19 cellular contexts compared by ENCODE assay signal in the genomic region with DNA sequence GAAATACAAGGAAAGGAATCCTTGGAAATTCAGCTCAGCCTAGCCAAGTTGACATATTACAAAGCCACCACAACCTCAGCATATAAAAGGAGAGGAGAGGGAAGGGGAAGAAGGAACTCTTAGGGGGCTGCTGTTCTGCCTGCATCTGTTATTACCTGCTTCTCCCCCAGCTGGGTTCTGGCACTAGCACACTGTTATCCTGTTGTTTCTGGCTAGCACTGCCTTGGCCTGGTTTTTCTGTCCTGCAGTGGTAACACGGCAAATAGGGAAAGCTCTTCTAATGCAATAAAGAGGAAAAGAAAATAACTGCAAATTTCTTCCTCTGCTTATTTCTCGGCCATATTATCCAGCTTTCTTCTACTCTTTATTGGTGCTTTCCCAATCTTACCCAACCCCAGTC. TPM values are rescaled to one million over a fixed set of nuclear protein-coding genes. Genes with fewer than 3 reads are reported as not detected.
DNase-seq lines count a peak whose midpoint lies in the region; ATAC-seq, FAIRE-seq and TF ChIP-seq lines count a peak whose summit lies in the region.
"Had no signal": no experiment of that assay in that cellular context is flagged by ENCODE, and none has a peak within 500 bp of the region (broad histone marks: within the 10 kb centered on the region; RNA-seq: fewer than 3 reads in every experiment).

No MANE protein-coding gene starts in this region.

- no peak overlapping the region; the same call in 1 of the 2 replicates for H2AK5ac ChIP-seq in IMR-90 (ENCODE audit: low read depth, low read length)

- dilution Hi-C loops in IMR-90 (cut with HindIII; ENCODE audit: low sequenced_read_pairs, unreplicated experiment) = no loop called here
- dilution Hi-C loops in endothelial cell of umbilical vein (cut with MboI; ENCODE audit: extremely low pct_ligation_motif_present, low sequenced_read_pairs) = no loop called here

- H3K79me2 ChIP-seq in endothelial cell of umbilical vein (ENCODE audit: control insufficient read depth, insufficient read depth, low read length) = no peaks in the 10 kb centered on the region

- peak overlapping the region; percentile 50; the same call in 1 of the 3 replicates for H2BK15ac ChIP-seq in IMR-90 (ENCODE audit: low read depth, low read length)

- no peak overlapping the region for H2AK9ac ChIP-seq in IMR-90 (replicated peaks; ENCODE audit: low read depth, low read length, poor library complexity)

- intact Hi-C loops in IMR-90 (cut with micrococcal nuclease) = no loop called here
- intact Hi-C loops in endothelial cell of umbilical vein (cut with micrococcal nuclease) = loop anchor here (10.0 kb wide), 1 partner anchor 162 kb away; no protein-coding TSS in a partner anchor
- intact Hi-C loops in colonic mucosa (cut with DNase I) = no loop called here

- no CpG with 5 or more reads among the region's 2 CpGs for WGBS in IMR-90 (ENCODE audit: extremely low coverage in 2 of 2, insufficient read length in 1 of 2), 2 experiments

- TF ChIP-seq CTCF in IMR-90 (conservative IDR thresholded peaks at IDR 0.05; ENCODE audit: low read depth, low read length) (no peak), astrocyte of the cerebellum (IDR thresholded peaks at IDR 0.05; ENCODE audit: low read depth, low read length, missing control alignments) (no peak), endothelial cell of umbilical vein (IDR thresholded peaks at IDR 0.05; ENCODE audit: extremely low read depth in 1 of 2, insufficient read depth in 1 of 2, low read depth in 1 of 2, low read length in 2 of 2) (no peak), osteocyte (IDR thresholded peaks at IDR 0.05) (no peak), colonic mucosa (IDR thresholded peaks at IDR 0.05) (no peak)

- BruUV-seq in IMR-90 (replicated peaks; lab: Mats Ljungman, UMichigan) = no TSS peak
- BruUV-seq in endothelial cell of umbilical vein (replicated peaks; lab: Mats Ljungman, UMichigan) = no TSS peak

- H4K20me1 ChIP-seq in IMR-90 (ENCODE audit: insufficient read depth, low read length) (peaks cover 3% of the 10 kb centered on the region; the same call in 1 of the 2 replicates), endothelial cell of umbilical vein (replicated peaks; ENCODE audit: control insufficient read depth, extremely low read depth, insufficient read depth, low read length) (no peaks in the 10 kb centered on the region)
- H4K20me1 ChIP-seq: BLaER1 had no signal

- peak overlapping the region; percentile 54; the same call in 1 of the 2 replicates for H4K91ac ChIP-seq in IMR-90 (ENCODE audit: insufficient read depth, low read depth, low read length)

- H3K4ac ChIP-seq in IMR-90 (ENCODE audit: low read depth, low read length) = peak overlapping the region; percentile 46

- H3K4me1 ChIP-seq in IMR-90 (ENCODE audit: control insufficient read depth, insufficient read depth, low read length) (peaks cover 20% of the 10 kb centered on the region), endothelial cell of umbilical vein (ENCODE audit: control insufficient read depth, extremely low read depth, insufficient read depth, low read length) (peaks cover 25% of the 10 kb centered on the region), colonic mucosa (no peaks in the 10 kb centered on the region)
- H3K4me1 ChIP-seq: BLaER1 had no signal

- H2BK20ac ChIP-seq in IMR-90 (ENCODE audit: low read depth, low read length) = peak overlapping the region; percentile 49; the same call in 1 of the 2 replicates

- no peak overlapping the region for H2BK5ac ChIP-seq in IMR-90 (ENCODE audit: low read depth, low read length, poor library complexity, severe bottlenecking)

- in situ Hi-C loops in IMR-90 (cut with MboI; ENCODE audit: low sequenced_read_pairs) (no loop called here), astrocyte of the cerebellum (cut with HindIII; ENCODE audit: low sequenced_read_pairs) (no loop called here)

- TF ChIP-seq RAD21 in IMR-90 (IDR thresholded peaks at IDR 0.05; ENCODE audit: low read length) = no peak

- peak overlapping the region; percentile 68 for H3K27ac Mint-ChIP-seq in osteocyte (ENCODE audit: unreplicated experiment)
- H3K27ac Mint-ChIP-seq: CD14-positive monocyte; CD4-positive, alpha-beta memory T cell; H9 had no signal

- H3K9me3 ChIP-seq in IMR-90 (ENCODE audit: control insufficient read depth, insufficient read depth, low read length) (no peaks in the 10 kb centered on the region), endothelial cell of umbilical vein (replicated peaks; ENCODE audit: control insufficient read depth, insufficient read depth, low read length) (no peaks in the 10 kb centered on the region), colonic mucosa (no peaks in the 10 kb centered on the region)
- H3K9me3 ChIP-seq: BLaER1 had no signal

- peak overlapping the region; percentile 56; the same call in 1 of the 2 replicates for H3K18ac ChIP-seq in IMR-90 (ENCODE audit: low read depth, low read length)

- H3K27ac ChIP-seq in IMR-90 (ENCODE audit: insufficient read depth, low read length) = no peak overlapping the region
- H3K27ac ChIP-seq in endothelial cell of umbilical vein (ENCODE audit: insufficient read depth, low read depth, low read length) = no peak overlapping the region
- no peak overlapping the region for H3K27ac ChIP-seq in colonic mucosa
- H3K27ac ChIP-seq: BLaER1 had no signal

- DNase-seq in IMR-90 (no peak), astrocyte of the cerebellum (ENCODE audit: low read depth) (peak; percentile 42), endothelial cell of umbilical vein (ENCODE audit: low read depth, low spot score) (peak; percentile 74), osteocyte (ENCODE audit: extremely low spot score, unreplicated experiment) (no peak), colonic mucosa (no peak), RCC 7860 (ENCODE audit: low spot score) (no peak), hippocampal formation (lab: John Stamatoyannopoulos, UW) (no peak)
- DNase-seq: 8988T; CD4-positive, alpha-beta memory T cell; DMS153; DMS79; GF-D8; GOT3; H9 had no signal

- peaks cover 9% of the 10 kb centered on the region for H3K9me3 Mint-ChIP-seq in osteocyte (ENCODE audit: unreplicated experiment)
- H3K9me3 Mint-ChIP-seq: H9 had no signal

- no peak overlapping the region for H3K4me3 Mint-ChIP-seq in osteocyte (ENCODE audit: unreplicated experiment)
- H3K4me3 Mint-ChIP-seq: CD14-positive monocyte; CD4-positive, alpha-beta memory T cell; H9 had no signal

- CTCF ChIA-PET in IMR-90 (lab: Yijun Ruan, JAX) (interaction anchor here (1.3 kb wide), 1 partner anchor 96 kb away, joined by 3 read pairs; no protein-coding TSS in a partner anchor), endothelial cell of umbilical vein (lab: Charles Lee) (interaction anchor here (0.9 to 1.7 kb wide), 2 partner anchors 8 to 16 kb away, joined by 3 to 5 read pairs; a partner anchor contains a TSS)

- no peak overlapping the region for H2AFZ ChIP-seq in IMR-90 (replicated peaks; ENCODE audit: low read length, poor library complexity)
- no peak overlapping the region for H2AFZ ChIP-seq in endothelial cell of umbilical vein (ENCODE audit: low read depth, low read length)

- H3K14ac ChIP-seq in IMR-90 (replicated peaks; ENCODE audit: low read depth, low read length) = 0 out of 2 replicates have a peak overlapping the region, but pooled peaks have one; percentile 40

- POLR2A ChIA-PET in IMR-90 (lab: Charles Lee; ENCODE audit: unreplicated experiment) = no interaction called here
- POLR2A ChIA-PET in endothelial cell of umbilical vein (lab: Charles Lee) = no interaction called here

- H3K9me1 ChIP-seq in IMR-90 (ENCODE audit: insufficient read depth, low read length) (peaks cover 10% of the 10 kb centered on the region), endothelial cell of umbilical vein (replicated peaks; ENCODE audit: control insufficient read depth, extremely low read depth, insufficient read depth, low read length) (no peaks in the 10 kb centered on the region)

- no peaks in the 10 kb centered on the region for H3K27me3 Mint-ChIP-seq in osteocyte (ENCODE audit: unreplicated experiment)

- peak overlapping the region in 1 of 2 experiments; percentile 53; a peak in 2 of 4 replicates for H4K8ac ChIP-seq in IMR-90 (ENCODE audit: low read depth in 2 of 2, low read length in 2 of 2)

- H3K36me3 Mint-ChIP-seq in osteocyte (ENCODE audit: unreplicated experiment) = peaks cover 2% of the 10 kb centered on the region
- H3K36me3 Mint-ChIP-seq: CD14-positive monocyte; CD4-positive, alpha-beta memory T cell had no signal

- H3K23ac ChIP-seq in IMR-90 (ENCODE audit: low read depth, low read length) = no peak overlapping the region

- no peaks in the 10 kb centered on the region for H3K27me3 ChIP-seq in IMR-90 (ENCODE audit: control insufficient read depth, insufficient read depth, low read length)
- no peaks in the 10 kb centered on the region for H3K27me3 ChIP-seq in endothelial cell of umbilical vein (ENCODE audit: control insufficient read depth in 2 of 2, insufficient read depth in 2 of 2, low read length in 2 of 2)
- H3K27me3 ChIP-seq in colonic mucosa = no peaks in the 10 kb centered on the region
- H3K27me3 ChIP-seq: BLaER1 had no signal

- no peak for TF ChIP-seq POLR2A in IMR-90 (IDR thresholded peaks at IDR 0.05; ENCODE audit: low read depth, low read length)
- no peak for TF ChIP-seq POLR2A in endothelial cell of umbilical vein (IDR thresholded peaks at IDR 0.05; ENCODE audit: low read depth, low read length)

- no peak for FAIRE-seq in endothelial cell of umbilical vein (lab: Jason Lieb, UNC)
- no peak for FAIRE-seq in RCC 7860 (lab: Jason Lieb, UNC)
- FAIRE-seq: GM12878 had no signal

- H4K5ac ChIP-seq in IMR-90 (ENCODE audit: low read depth, low read length) = no peak overlapping the region

- H3K4me2 ChIP-seq in IMR-90 (ENCODE audit: low read depth, low read length) (no peak overlapping the region), endothelial cell of umbilical vein (ENCODE audit: insufficient read depth, low read length) (no peak overlapping the region)
- H3K4me2 ChIP-seq: BLaER1 had no signal

- no peak for ATAC-seq in IMR-90 (ENCODE audit: low read depth)
- ATAC-seq in GM18870 (IDR thresholded peaks at IDR 0.05; ENCODE audit: unreplicated experiment) = no peak
- ATAC-seq: GM12878 had no signal

- peaks cover 45% of the 10 kb centered on the region for H3K4me1 Mint-ChIP-seq in osteocyte (ENCODE audit: unreplicated experiment)
- H3K4me1 Mint-ChIP-seq: CD14-positive monocyte; CD4-positive, alpha-beta memory T cell had no signal

- no peaks in the 10 kb centered on the region for H3K79me1 ChIP-seq in IMR-90 (ENCODE audit: low read depth in 1 of 2, low read length in 2 of 2)

- H3K9ac ChIP-seq in IMR-90 (ENCODE audit: low read depth, low read length) (no peak overlapping the region), endothelial cell of umbilical vein (replicated peaks; ENCODE audit: extremely low read depth, insufficient read depth, low read length) (no peak overlapping the region), colonic mucosa (ENCODE audit: low read depth in 2 of 2, low read length in 2 of 2) (no peak overlapping the region)
- H3K9ac ChIP-seq: BLaER1 had no signal

- no peaks in the 10 kb centered on the region for H3K36me3 ChIP-seq in IMR-90 (ENCODE audit: control insufficient read depth, insufficient read depth, low read length)
- H3K36me3 ChIP-seq in endothelial cell of umbilical vein (ENCODE audit: control insufficient read depth in 2 of 2, extremely low read depth in 1 of 2, insufficient read depth in 2 of 2, low read length in 2 of 2) = no peaks in the 10 kb centered on the region
- H3K36me3 ChIP-seq in colonic mucosa = no peaks in the 10 kb centered on the region
- H3K36me3 ChIP-seq: BLaER1 had no signal

- H2BK120ac ChIP-seq in IMR-90 (ENCODE audit: low read depth, low read length) = peak overlapping the region; percentile 55; the same call in 1 of the 2 replicates

- H3K4me3 ChIP-seq in IMR-90 (ENCODE audit: insufficient read depth, low read depth, low read length) (no peak overlapping the region), astrocyte of the cerebellum (ENCODE audit: low read depth, low read length) (no peak overlapping the region), endothelial cell of umbilical vein (replicated peaks in 1 of 3; ENCODE audit: insufficient read depth in 1 of 3, low read depth in 1 of 3, low read length in 3 of 3) (no peak overlapping the region), colonic mucosa (no peak overlapping the region)
- H3K4me3 ChIP-seq: BLaER1, GM12878 had no signal

- no peak overlapping the region for H3K56ac ChIP-seq in IMR-90 (ENCODE audit: extremely low read depth, insufficient read depth, low read length)

RNA-seq across cellular contexts. Expression of a gene that starts 16.5 kb away (rescaled TPM):
- 19.7 and 21.1 TPM in 2 replicates for total RNA-seq in IMR-90 (2012; rRNA removed)
- 5.7 and 10.1 TPM in 2 replicates for polyA plus RNA-seq in IMR-90 (2012; rRNA removed)
- polyA plus RNA-seq in IMR-90 (2012; cell fraction: cytosol; rRNA removed) = 1.8 and 2.7 TPM in 2 replicates
- polyA plus RNA-seq in IMR-90 (2012; cell fraction: nucleus; rRNA removed; ENCODE audit: low replicate concordance) = 0.70 and 8.8 TPM in 2 replicates
- 1.7 and 2.3 TPM in 2 replicates for total RNA-seq in endothelial cell of umbilical vein
- polyA plus RNA-seq in endothelial cell of umbilical vein = 1.7 and 1.8 TPM in 2 replicates
- 1.7 and 2.8 TPM in 2 replicates for polyA plus RNA-seq in endothelial cell of umbilical vein (2011; cell fraction: cytosol; rRNA removed)
- polyA plus RNA-seq in endothelial cell of umbilical vein (2011; cell fraction: nucleus; rRNA removed) = 3.5 and 4.0 TPM in 2 replicates
- 5.0 and 9.6 TPM in 2 replicates for polyA plus RNA-seq in endothelial cell of umbilical vein (2012)
- polyA minus RNA-seq in endothelial cell of umbilical vein = 3.6 and 5.7 TPM in 2 replicates
- not detected for polyA minus RNA-seq in endothelial cell of umbilical vein (2011; cell fraction: cytosol; rRNA and poly(A)+ RNA removed)
- polyA minus RNA-seq in endothelial cell of umbilical vein (2011; cell fraction: nucleus; rRNA and poly(A)+ RNA removed) = 4.2 and 5.4 TPM in 2 replicates
- total RNA-seq in osteocyte = 8.2 and 9.6 TPM in 2 replicates
- total RNA-seq in colonic mucosa = 1 to 10 TPM; 3.5 to 7.4 TPM
- total RNA-seq: CD4-positive, alpha-beta memory T cell; HT-29 had no signal
- polyA plus RNA-seq: CD14-positive monocyte; CD4-positive, alpha-beta memory T cell had no signal

Comparison
In these comparisons a context has a peak if more than half of its experiments do, and no peak if none do; other contexts are left out.
1. DNase-seq: peak in astrocyte of the cerebellum (single experiment) and endothelial cell of umbilical vein (single experiment); none in IMR-90 (single experiment), osteocyte (single experiment), colonic mucosa (single experiment), RCC 7860 (single experiment) and hippocampal formation (0 of 2).